ENCODE assay signal across 24 cellular contexts in genomic region chr12:57467915-57468314, GRCh38. TPM values are rescaled to one million over a fixed set of nuclear protein-coding genes. Genes with fewer than 3 reads are reported as not detected.
"Had no signal": no experiment of that assay in that cellular context is flagged by ENCODE, and none has a peak within 500 bp of the region (broad histone marks: within the 10 kb centered on the region; RNA-seq: fewer than 3 reads in every experiment).

No MANE protein-coding gene starts in this region.

- H3K27me3 ChIP-seq: adrenal gland, breast epithelium, uterus had no signal

- H3K27me3 Mint-ChIP-seq: activated CD4-positive, alpha-beta memory T cell treated with anti-CD3 and anti-CD28 coated beads for 36 hours; memory B cell; naive B cell had no signal

- H3K4me3 ChIP-seq: adrenal gland, breast epithelium, esophagus squamous epithelium, mucosa of descending colon, tibial nerve, uterus had no signal

- H3K27ac ChIP-seq: adrenal gland, breast epithelium, esophagus squamous epithelium, tibial nerve, uterus had no signal

- H3K4me3 Mint-ChIP-seq: activated CD4-positive, alpha-beta memory T cell treated with anti-CD3 and anti-CD28 coated beads for 36 hours; memory B cell; T-helper 2 cell treated with Interferon-gamma antibody and Interleukin-4, amounts not matched to agents 5 μg/mL and 100 μg/mL, for 36 hours had no signal

- FAIRE-seq: astrocyte, TTC549 had no signal

- H3K9me3 ChIP-seq: adrenal gland, breast epithelium, esophagus squamous epithelium, mucosa of descending colon, tibial nerve, uterus had no signal

- ATAC-seq: mucosa of descending colon; stimulated activated naive CD8-positive, alpha-beta T cell treated with anti-CD3 and anti-CD28 coated beads, Interleukin-15, Interleukin-2, amounts not matched to agents 100 U/mL and 50 U/mL, for 24 hours had no signal

- H3K27ac Mint-ChIP-seq: activated CD4-positive, alpha-beta memory T cell treated with anti-CD3 and anti-CD28 coated beads for 36 hours; activated T-helper 2 cell treated with anti-CD3 and anti-CD28 coated beads, Interferon-gamma antibody, Interleukin-2, Interleukin-4, amounts not matched to agents 10 μg/mL and 5 μg/mL and 100 μg/mL, durations not matched to agents 14 hours and 24 hours and 36 hours; memory B cell; T-helper 2 cell treated with Interferon-gamma antibody and Interleukin-4, amounts not matched to agents 5 μg/mL and 100 μg/mL, for 36 hours had no signal

- H3K9me3 Mint-ChIP-seq: activated CD4-positive, alpha-beta memory T cell treated with anti-CD3 and anti-CD28 coated beads for 36 hours; activated T-helper 2 cell treated with anti-CD3 and anti-CD28 coated beads, Interferon-gamma antibody, Interleukin-2, Interleukin-4, amounts not matched to agents 10 μg/mL and 5 μg/mL and 100 μg/mL, durations not matched to agents 14 hours and 24 hours and 36 hours; memory B cell; naive B cell; T-helper 2 cell treated with Interferon-gamma antibody and Interleukin-4, amounts not matched to agents 5 μg/mL and 100 μg/mL, for 36 hours had no signal

- H3K36me3 ChIP-seq: adrenal gland, breast epithelium, esophagus squamous epithelium, uterus had no signal

- DNase-seq: activated CD4-positive, alpha-beta memory T cell treated with anti-CD3 and anti-CD28 coated beads for 36 hours; activated CD4-positive, alpha-beta T cell treated with anti-CD3 and anti-CD28 coated beads for 4 hours; activated naive CD4-positive, alpha-beta T cell treated with Interleukin-2 at 50 U/mL for 16 hours; adrenal gland; cerebellar nuclear complex; effector CD4-positive, alpha-beta T cell; esophagus squamous epithelium; mucosa of descending colon; naive B cell; nucleus accumbens; retina; stimulated activated CD4-positive, alpha-beta T cell treated with anti-CD3 and anti-CD28 coated beads, Interleukin-1b, Interleukin-23, amount 100 ng/mL, for 48 hours; stimulated activated CD8-positive, alpha-beta memory T cell treated with anti-CD3 and anti-CD28 coated beads, Interleukin-4, amount 100 ng/mL, for 48 hours; stimulated activated naive CD8-positive, alpha-beta T cell treated with anti-CD3 and anti-CD28 coated beads, Interleukin-15, Interleukin-2, amounts not matched to agents 100 U/mL and 50 U/mL, for 24 hours; substantia nigra; SW 1271; uterus had no signal

- H3K4me1 ChIP-seq: adrenal gland, breast epithelium, uterus had no signal

RNA-seq across cellular contexts. Expression of gene INHBE, which starts 12.8 kb away (rescaled TPM):
- total RNA-seq: adrenal gland, breast epithelium, esophagus squamous epithelium, mucosa of descending colon, tibial nerve, uterus had no signal
- polyA plus RNA-seq: adrenal gland had no signal

RNA-seq across cellular contexts. Expression of gene INHBC, which starts 33.3 kb away (rescaled TPM):
- total RNA-seq: activated CD4-positive, alpha-beta memory T cell treated with anti-CD3 and anti-CD28 coated beads for 36 hours; adrenal gland; astrocyte; breast epithelium; esophagus squamous epithelium; mucosa of descending colon; tibial nerve; uterus had no signal
- polyA plus RNA-seq: adrenal gland had no signal
